ENCODE assay signal across 9 cellular contexts in genomic region chr17:75088902-75089417, GRCh38. TPM values are rescaled to one million over a fixed set of nuclear protein-coding genes. Genes with fewer than 3 reads are reported as not detected.
DNase-seq lines count a peak whose midpoint lies in the region; ATAC-seq, FAIRE-seq and TF ChIP-seq lines count a peak whose summit lies in the region.
"Had no signal": no experiment of that assay in that cellular context is flagged by ENCODE, and none has a peak within 500 bp of the region (broad histone marks: within the 10 kb centered on the region; RNA-seq: fewer than 3 reads in every experiment).

No MANE protein-coding gene starts in this region.

- H3K27me3 ChIP-seq in CD4-positive, alpha-beta T cell (ENCODE audit: control insufficient read depth, insufficient read depth, low read length): no peaks in the 10 kb centered on the region
- H3K27me3 ChIP-seq in ectodermal cell (ENCODE audit: control insufficient read depth, insufficient read depth, low read length, poor library complexity, severe bottlenecking): no peaks in the 10 kb centered on the region

- CTCF ChIA-PET in CD4-positive, alpha-beta T cell (lab: Charles Lee): no interaction called here

- POLR2A ChIA-PET in CD4-positive, alpha-beta T cell (lab: Charles Lee): interaction anchor here (0.9 to 3.1 kb wide), 6 partner anchors 11 to 182 kb away, joined by 5 to 18 read pairs (median 6); partner anchors contain the start of genes ARMC7, KCTD2 and MIF4GD

- H3K36me3 Mint-ChIP-seq in CD4-positive, alpha-beta T cell (ENCODE audit: low read depth): no peaks in the 10 kb centered on the region
- H3K36me3 Mint-ChIP-seq in nephron (ENCODE audit: low read depth): no peaks in the 10 kb centered on the region

- FAIRE-seq in frontal cortex (lab: Jason Lieb, UNC): no peak
- FAIRE-seq: TTC549 had no signal

- H3K36me3 ChIP-seq in ectodermal cell (ENCODE audit: control insufficient read depth, insufficient read depth, low read length): no peaks in the 10 kb centered on the region

- no peak overlapping the region for H3K4me3 ChIP-seq in NB4 (ENCODE audit: low read depth, low read length)
- H3K4me3 ChIP-seq in ectodermal cell (ENCODE audit: insufficient read depth, low read depth, low read length): peak overlapping the region; percentile 61

- no peak for ATAC-seq in CD4-positive, alpha-beta T cell (ENCODE audit: poor library complexity)

- H3K9me3 ChIP-seq in CD4-positive, alpha-beta T cell (ENCODE audit: control insufficient read depth, low read length): no peaks in the 10 kb centered on the region
- no peaks in the 10 kb centered on the region for H3K9me3 ChIP-seq in ectodermal cell (ENCODE audit: control insufficient read depth, low read length)

- peaks cover 19% of the 10 kb centered on the region for H3K4me1 ChIP-seq in ectodermal cell (ENCODE audit: control insufficient read depth, insufficient read depth, low read length)

- H3K27ac Mint-ChIP-seq in CD4-positive, alpha-beta T cell: peak overlapping the region; percentile 87
- H3K27ac Mint-ChIP-seq in nephron: peak overlapping the region; percentile 82 to 87 (median 86)

- WGBS in ectodermal cell, 2 experiments: 81 to 88% methylated on average over 2 of the region's 2 CpGs

- no peak overlapping the region for H3K27ac ChIP-seq in CD4-positive, alpha-beta T cell (ENCODE audit: low read depth, low read length)
- no peak overlapping the region for H3K27ac ChIP-seq in ectodermal cell (ENCODE audit: insufficient read depth, low read depth, low read length, poor library complexity, severe bottlenecking)

- peak overlapping the region; percentile 83 for H3K4me3 Mint-ChIP-seq in CD4-positive, alpha-beta T cell
- peak overlapping the region; percentile 78 to 83 (median 82) for H3K4me3 Mint-ChIP-seq in nephron

- no peaks in the 10 kb centered on the region for H3K27me3 Mint-ChIP-seq in CD4-positive, alpha-beta T cell
- H3K27me3 Mint-ChIP-seq in nephron (ENCODE audit: low read depth): no peaks in the 10 kb centered on the region

- no peak for DNase-seq in CD4-positive, alpha-beta T cell
- DNase-seq in NB4 (ENCODE audit: low read depth) (peak; percentile 51), DMS153 treated with DMSO at 0.1 percent for 48 hours (lab: John Stamatoyannopoulos, UW; ENCODE audit: unreplicated experiment) (no peak), ecto neural progenitor cell (ENCODE audit: low spot score) (no peak), frontal cortex (ENCODE audit: low spot score in 2 of 2) (no peak)
- no peak for DNase-seq in stimulated activated naive CD4-positive, alpha-beta T cell treated with Interleukin-2 at 50 U/mL for 16 hours (lab: John Stamatoyannopoulos, UW)

- intact Hi-C loops in CD4-positive, alpha-beta T cell (cut with DNase I, micrococcal nuclease): no loop called here

- no peaks in the 10 kb centered on the region for H3K9me3 Mint-ChIP-seq in CD4-positive, alpha-beta T cell
- no peaks in the 10 kb centered on the region for H3K9me3 Mint-ChIP-seq in nephron

- no peak for TF ChIP-seq POLR2A in NB4 (IDR thresholded peaks at IDR 0.05; ENCODE audit: extremely low read depth, insufficient read length)

- H3K4me1 Mint-ChIP-seq in CD4-positive, alpha-beta T cell (ENCODE audit: low read depth): peaks cover 58% of the 10 kb centered on the region
- peaks cover 57% of the 10 kb centered on the region for H3K4me1 Mint-ChIP-seq in nephron

- TF ChIP-seq CTCF in CD4-positive, alpha-beta T cell (IDR thresholded peaks at IDR 0.05): no peak
- no peak for TF ChIP-seq CTCF in NB4 (IDR thresholded peaks at IDR 0.05; ENCODE audit: low read depth, low read length)
- TF ChIP-seq CTCF in nephron (IDR thresholded peaks at IDR 0.05; ENCODE audit: unreplicated experiment in 3 of 3): no peak

RNA-seq across cellular contexts. Expression of gene SLC16A5, which starts 1.2 kb away (rescaled TPM):
- total RNA-seq in CD4-positive, alpha-beta T cell: 10 to 100 TPM in 1 of 2 experiments, 1 to 10 TPM in 1; 9.2 to 11.0 TPM
- polyA plus RNA-seq in ectodermal cell (2013, experiment 1 of 4): 11.2 TPM
- polyA plus RNA-seq in ectodermal cell (2013, experiment 2 of 4): 14.6 TPM
- 11.8 TPM for polyA plus RNA-seq in ectodermal cell (2013, experiment 3 of 4)
- 11.7 TPM for polyA plus RNA-seq in ectodermal cell (2013, experiment 4 of 4)
- 1.2 TPM for total RNA-seq in frontal cortex

RNA-seq across cellular contexts. Expression of gene ARMC7, which starts 20.8 kb away (rescaled TPM):
- total RNA-seq in CD4-positive, alpha-beta T cell: 1 to 10 TPM; 4.1 to 4.8 TPM
- 18.0 TPM for polyA plus RNA-seq in ectodermal cell (2013, experiment 1 of 4)
- 18.4 TPM for polyA plus RNA-seq in ectodermal cell (2013, experiment 2 of 4)
- 14.3 TPM for polyA plus RNA-seq in ectodermal cell (2013, experiment 3 of 4)
- polyA plus RNA-seq in ectodermal cell (2013, experiment 4 of 4): 14.3 TPM
- 2.4 TPM for total RNA-seq in frontal cortex

RNA-seq across cellular contexts. Expression of gene KCTD2, which starts 41.9 kb away (rescaled TPM):
- total RNA-seq in CD4-positive, alpha-beta T cell: 10 to 100 TPM; 26.1 to 28.0 TPM
- 39.8 TPM for polyA plus RNA-seq in ectodermal cell (2013, experiment 1 of 4)
- polyA plus RNA-seq in ectodermal cell (2013, experiment 2 of 4): 42.3 TPM
- 32.4 TPM for polyA plus RNA-seq in ectodermal cell (2013, experiment 3 of 4)
- 34.1 TPM for polyA plus RNA-seq in ectodermal cell (2013, experiment 4 of 4)
- 28.9 TPM for total RNA-seq in frontal cortex

RNA-seq across cellular contexts. Expression of gene ATP5PD, which starts 42.2 kb away (rescaled TPM):
- 100 to 1,000 TPM in 1 of 2 experiments, 10 to 100 TPM in 1; 98.5 to 112 TPM for total RNA-seq in CD4-positive, alpha-beta T cell
- 180 TPM for polyA plus RNA-seq in ectodermal cell (2013, experiment 1 of 4)
- 179 TPM for polyA plus RNA-seq in ectodermal cell (2013, experiment 2 of 4)
- 191 TPM for polyA plus RNA-seq in ectodermal cell (2013, experiment 3 of 4)
- 223 TPM for polyA plus RNA-seq in ectodermal cell (2013, experiment 4 of 4)
- total RNA-seq in frontal cortex: 106 TPM

RNA-seq across cellular contexts. Expression of gene NT5C, which starts 42.6 kb away (rescaled TPM):
- 10 to 100 TPM; 14.1 to 16.1 TPM for total RNA-seq in CD4-positive, alpha-beta T cell
- 56.8 TPM for polyA plus RNA-seq in ectodermal cell (2013, experiment 1 of 4)
- polyA plus RNA-seq in ectodermal cell (2013, experiment 2 of 4): 54.7 TPM
- polyA plus RNA-seq in ectodermal cell (2013, experiment 3 of 4): 60.6 TPM
- polyA plus RNA-seq in ectodermal cell (2013, experiment 4 of 4): 68.0 TPM
- 20.8 TPM for total RNA-seq in frontal cortex
